In the genomic region with DNA sequence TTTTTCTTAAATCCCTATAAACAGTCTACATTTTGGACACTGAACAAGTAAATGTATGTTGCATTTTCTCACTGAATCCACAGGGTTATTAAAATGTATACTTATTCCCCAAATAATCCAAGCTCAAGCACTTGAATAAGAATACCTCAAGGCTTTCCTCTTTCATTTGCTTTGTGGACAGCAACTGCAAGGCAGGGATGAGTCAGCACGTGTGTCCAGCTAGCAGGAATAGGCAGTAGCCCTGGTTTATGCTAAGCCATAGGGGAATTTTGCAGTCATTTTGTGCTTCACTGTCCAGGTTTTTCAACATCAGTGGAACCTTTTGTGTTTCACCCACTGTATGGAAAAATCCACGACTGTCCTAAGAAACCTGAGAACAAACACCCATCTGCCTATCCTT, we compare ENCODE assay signal across 13 cellular contexts.
A peak's percentile ranks its signal among the peaks of the same experiment; 100 is the strongest.
DNase-seq lines count a peak whose midpoint lies in the region; TF ChIP-seq lines count a peak whose summit lies in the region.
"Had no signal": no experiment of that assay in that cellular context is flagged by ENCODE, and none has a peak within 500 bp of the region (broad histone marks: within the 10 kb centered on the region; RNA-seq: fewer than 3 reads in every experiment).

No MANE protein-coding gene starts in this region.

- no peak overlapping the region for H3K9ac ChIP-seq in MM.1S (ENCODE audit: low read length)
- H3K9ac ChIP-seq in smooth muscle cell (ENCODE audit: low read depth): no peak overlapping the region

- no peaks in the 10 kb centered on the region for H3K36me3 ChIP-seq in MM.1S (replicated peaks; ENCODE audit: insufficient read depth, low read length)
- no peaks in the 10 kb centered on the region for H3K36me3 ChIP-seq in smooth muscle cell (ENCODE audit: low read depth)
- H3K36me3 ChIP-seq: BE2C, thoracic aorta had no signal

- no peaks in the 10 kb centered on the region for H3K79me2 ChIP-seq in MM.1S (ENCODE audit: low read length)
- no peaks in the 10 kb centered on the region for H3K79me2 ChIP-seq in smooth muscle cell (ENCODE audit: low read depth)

- no peak overlapping the region for H3K4me2 ChIP-seq in MM.1S (ENCODE audit: low read depth, low read length)
- H3K4me2 ChIP-seq in smooth muscle cell: no peak overlapping the region

- no peaks in the 10 kb centered on the region for H3F3A ChIP-seq in MM.1S (ENCODE audit: insufficient read depth, low read length)
- no peaks in the 10 kb centered on the region for H3F3A ChIP-seq in smooth muscle cell (ENCODE audit: low read depth)

- H3K27ac ChIP-seq in MM.1S (ENCODE audit: low read length) (no peak overlapping the region), smooth muscle cell (ENCODE audit: low read depth) (no peak overlapping the region)
- H3K27ac ChIP-seq: thoracic aorta had no signal

- no peaks in the 10 kb centered on the region for H3K9me3 ChIP-seq in MM.1S (replicated peaks; ENCODE audit: insufficient read depth, low read length)
- no peaks in the 10 kb centered on the region for H3K9me3 ChIP-seq in smooth muscle cell (replicated peaks; ENCODE audit: low read depth)
- H3K9me3 ChIP-seq: BE2C, thoracic aorta had no signal

- no peak overlapping the region for H2AFZ ChIP-seq in MM.1S (ENCODE audit: low read length)
- no peak overlapping the region for H2AFZ ChIP-seq in smooth muscle cell (ENCODE audit: low read depth)

- peaks cover 21% of the 10 kb centered on the region for H3K4me1 ChIP-seq in MM.1S (ENCODE audit: low read length)
- H3K4me1 ChIP-seq in smooth muscle cell (ENCODE audit: low read depth): no peaks in the 10 kb centered on the region
- H3K4me1 ChIP-seq: BE2C had no signal

- H3K4me3 ChIP-seq in choroid plexus epithelial cell (ENCODE audit: low read depth, low read length) (no peak overlapping the region), retinal pigment epithelial cell (ENCODE audit: low read length) (no peak overlapping the region), MM.1S (ENCODE audit: low read length) (no peak overlapping the region), smooth muscle cell (no peak overlapping the region)
- H3K4me3 ChIP-seq: thoracic aorta had no signal

- DNase-seq in NCI-H82 (lab: John Stamatoyannopoulos, UW): peak; percentile 14
- no peak for DNase-seq in NCI-H82 treated with DMSO at 0.1 percent for 48 hours (lab: John Stamatoyannopoulos, UW; ENCODE audit: unreplicated experiment)
- DNase-seq in NCI-H226: peak; percentile 26
- peak; percentile 77 for DNase-seq in choroid plexus epithelial cell (ENCODE audit: low read depth)
- peak; percentile 4 for DNase-seq in retinal pigment epithelial cell (ENCODE audit: low read depth)
- no peak for DNase-seq in MM.1S
- no peak for DNase-seq in smooth muscle cell (lab: John Stamatoyannopoulos, UW; ENCODE audit: unreplicated experiment)
- no peak for DNase-seq in DMS114 treated with DMSO at 0.1 percent for 48 hours (lab: John Stamatoyannopoulos, UW; ENCODE audit: unreplicated experiment)
- DNase-seq: BE2C; effector memory CD8-positive, alpha-beta T cell; NCI-H1048; SW 1271 had no signal

- H3K27me3 ChIP-seq in MM.1S (replicated peaks; ENCODE audit: insufficient read depth, low read length): no peaks in the 10 kb centered on the region
- peaks cover 16% of the 10 kb centered on the region for H3K27me3 ChIP-seq in smooth muscle cell (ENCODE audit: low read depth)
- H3K27me3 ChIP-seq: BE2C had no signal

- no peak for TF ChIP-seq CTCF in choroid plexus epithelial cell (conservative IDR thresholded peaks at IDR 0.05; ENCODE audit: low read depth, low read length)
- TF ChIP-seq CTCF in retinal pigment epithelial cell (conservative IDR thresholded peaks at IDR 0.05; ENCODE audit: low read depth, low read length): no peak
- TF ChIP-seq CTCF in MM.1S (IDR thresholded peaks at IDR 0.05; ENCODE audit: low read length): no peak
- TF ChIP-seq CTCF in smooth muscle cell (IDR thresholded peaks at IDR 0.05; ENCODE audit: borderline replicate concordance, insufficient read depth, poor library complexity, severe bottlenecking): no peak

- H4K20me1 ChIP-seq in MM.1S (ENCODE audit: insufficient read depth, low read length): no peaks in the 10 kb centered on the region
- H4K20me1 ChIP-seq in smooth muscle cell (ENCODE audit: low read depth): no peaks in the 10 kb centered on the region

- WGBS in smooth muscle cell (ENCODE audit: low lambda C conversion rate): 28% methylated on average over 2 of the region's 2 CpGs

- no peaks in the 10 kb centered on the region for H3K9me2 ChIP-seq in MM.1S (replicated peaks; ENCODE audit: insufficient read depth, low read length)

Comparison
In these comparisons a context has a peak if more than half of its experiments do, and no peak if none do; other contexts are left out.
1. DNase-seq: peak in NCI-H82 (single experiment), NCI-H226 (single experiment), choroid plexus epithelial cell (single experiment) and retinal pigment epithelial cell (single experiment); none in NCI-H82 treated with DMSO at 0.1 percent for 48 hours (single experiment), MM.1S (single experiment), smooth muscle cell (single experiment) and DMS114 treated with DMSO at 0.1 percent for 48 hours (single experiment).